ENCODE assay signal across 10 cellular contexts in the genomic region with DNA sequence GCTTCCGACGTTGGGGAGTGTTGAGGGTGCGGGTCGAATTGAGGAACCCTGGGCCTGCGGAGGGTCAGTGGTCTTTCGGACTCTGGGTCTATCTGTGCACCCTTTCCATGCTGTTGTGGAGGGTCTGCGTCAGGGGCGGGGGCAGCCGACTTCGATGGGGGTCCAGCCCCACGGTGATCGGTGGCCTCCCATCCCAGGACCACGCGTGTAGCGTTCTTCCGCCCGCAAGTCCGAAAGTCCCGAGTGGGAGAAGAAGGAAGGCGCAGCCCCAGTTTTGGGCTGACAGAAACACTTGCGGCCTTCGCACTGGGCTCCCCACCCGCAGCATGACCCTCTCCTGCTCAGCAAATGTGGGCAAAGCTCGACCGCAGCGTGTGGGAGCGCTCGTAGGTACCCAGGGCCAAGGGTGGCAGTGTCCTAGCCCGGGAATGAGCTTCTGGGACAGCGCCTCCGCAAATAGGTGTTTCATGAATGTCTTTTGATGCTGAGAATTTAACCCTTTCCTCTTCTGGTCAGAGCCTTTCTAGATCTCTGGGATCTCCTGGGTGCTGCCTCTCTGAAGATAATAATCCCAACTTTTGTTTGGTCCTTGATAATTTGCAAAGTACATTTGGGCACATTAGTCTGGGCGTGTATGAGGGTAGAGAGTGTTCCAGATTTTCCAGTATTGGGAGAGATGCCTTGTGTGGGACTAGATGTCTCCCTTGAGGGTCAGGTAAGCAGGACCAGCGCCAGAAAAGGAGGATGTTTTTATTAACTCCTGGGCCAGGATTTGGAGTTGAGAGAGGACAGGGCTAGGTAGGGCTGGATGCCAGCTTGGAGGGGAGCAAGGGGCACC. TPM values are rescaled to one million over a fixed set of nuclear protein-coding genes. Genes with fewer than 3 reads are reported as not detected.
DNase-seq lines count a peak whose midpoint lies in the region; ATAC-seq and TF ChIP-seq lines count a peak whose summit lies in the region.
"Had no signal": no experiment of that assay in that cellular context is flagged by ENCODE, and none has a peak within 500 bp of the region (broad histone marks: within the 10 kb centered on the region; RNA-seq: fewer than 3 reads in every experiment).

No MANE protein-coding gene starts in this region.

- H3K9me3 Mint-ChIP-seq in neural crest cell, result no peaks in the 10 kb centered on the region

- H3K27me3 ChIP-seq in DND-41 (ENCODE audit: insufficient read depth, low read length, poor library complexity) (peaks cover 71% of the 10 kb centered on the region), NT2/D1 (ENCODE audit: insufficient read depth, insufficient read length) (peaks cover 98% of the 10 kb centered on the region), duodenal mucosa (ENCODE audit: control insufficient read depth in 1 of 2, insufficient read depth in 2 of 2, low read length in 2 of 2) (peaks cover 17 to 36% of the 10 kb centered on the region in 2 donors)

- no peak overlapping the region for H3K27ac ChIP-seq in DND-41 (ENCODE audit: low read length)
- H3K27ac ChIP-seq in duodenal mucosa (ENCODE audit: low read depth, low read length), result no peak overlapping the region
- H3K27ac ChIP-seq: pancreas had no signal

- H3K4me3 Mint-ChIP-seq in neural crest cell, result peak overlapping the region; percentile 66

- H3K36me3 Mint-ChIP-seq in neural crest cell (ENCODE audit: low read depth), result no peaks in the 10 kb centered on the region

- H3K27ac Mint-ChIP-seq in neural crest cell (ENCODE audit: unreplicated experiment), result no peak overlapping the region

- H2AFZ ChIP-seq in DND-41 (ENCODE audit: low read depth, low read length), result no peak overlapping the region

- peaks cover 99% of the 10 kb centered on the region for H3K27me3 Mint-ChIP-seq in neural crest cell (ENCODE audit: low read depth)

- peak overlapping the region; percentile 62 for H3K4me2 ChIP-seq in DND-41 (ENCODE audit: insufficient read depth, low read length)

- H3K79me2 ChIP-seq in DND-41 (ENCODE audit: insufficient read depth, low read length), result no peaks in the 10 kb centered on the region

- DNase-seq in DND-41 (no peak), NT2/D1 (ENCODE audit: low read depth, low spot score) (no peak), neural crest cell (ENCODE audit: low read depth, low spot score) (no peak), AG08396 (ENCODE audit: low spot score) (no peak), SK-N-DZ (ENCODE audit: low spot score) (no peak)
- DNase-seq: activated gamma-delta T cell treated with Interleukin-2 at 50 U/mL for 16 hours had no signal

- TF ChIP-seq CTCF in DND-41 (IDR thresholded peaks at IDR 0.05; ENCODE audit: borderline replicate concordance, extremely low read depth, low read length, poor library complexity, severe bottlenecking) (no peak), neural crest cell (conservative IDR thresholded peaks at IDR 0.05) (no peak)

- H3K4me1 Mint-ChIP-seq in neural crest cell, result peaks cover 41% of the 10 kb centered on the region

- ATAC-seq in DND-41 (ENCODE audit: insufficient read depth, low read depth) (no peak), GM18861 (IDR thresholded peaks at IDR 0.05; ENCODE audit: unreplicated experiment) (no peak), HG03025 (IDR thresholded peaks at IDR 0.05; ENCODE audit: low FRiP score, unreplicated experiment) (no peak)

- H3K9ac ChIP-seq in DND-41 (ENCODE audit: low read depth, low read length), result peak overlapping the region; percentile 6; the same call in 1 of the 2 replicates
- H3K9ac ChIP-seq in NT2/D1 (ENCODE audit: insufficient read length, low read depth), result peak overlapping the region; percentile 32
- H3K9ac ChIP-seq in duodenal mucosa (ENCODE audit: low read depth in 1 of 2, low read length in 2 of 2), result no peak overlapping the region

- H3K4me1 ChIP-seq in DND-41 (ENCODE audit: insufficient read depth, low read length) (peaks cover 42% of the 10 kb centered on the region), NT2/D1 (ENCODE audit: insufficient read depth, insufficient read length) (peaks cover 13% of the 10 kb centered on the region), duodenal mucosa (ENCODE audit: control insufficient read depth in 1 of 2, insufficient read depth in 2 of 2, low read length in 2 of 2) (peaks cover 65 to 73% of the 10 kb centered on the region in 2 donors)

- peaks cover 49% of the 10 kb centered on the region for H4K20me1 ChIP-seq in DND-41 (ENCODE audit: insufficient read depth, low read length)

- no peaks in the 10 kb centered on the region for H3K36me3 ChIP-seq in DND-41 (ENCODE audit: insufficient read depth, low read length)
- H3K36me3 ChIP-seq in NT2/D1 (ENCODE audit: insufficient read depth, insufficient read length, low read length), result no peaks in the 10 kb centered on the region
- H3K36me3 ChIP-seq in duodenal mucosa (ENCODE audit: control insufficient read depth in 1 of 2, insufficient read depth in 2 of 2, low read length in 2 of 2), result no peaks in the 10 kb centered on the region
- H3K36me3 ChIP-seq: pancreas had no signal

- H3K4me3 ChIP-seq in DND-41 (ENCODE audit: low read depth in 1 of 2, low read length in 2 of 2) (peak overlapping the region in 1 of 2 experiments; percentile 41; a peak in 2 of 4 replicates), NT2/D1 (ENCODE audit: insufficient read length, low read depth) (peak overlapping the region; percentile 24), duodenal mucosa (ENCODE audit: low read depth in 1 of 2, low read length in 2 of 2) (peak overlapping the region; percentile 54 to 60)

- H3K9me3 ChIP-seq in DND-41 (ENCODE audit: insufficient read depth, low read length, severe bottlenecking) (no peaks in the 10 kb centered on the region), NT2/D1 (ENCODE audit: insufficient read depth, low read length) (no peaks in the 10 kb centered on the region), duodenal mucosa (ENCODE audit: control insufficient read depth in 1 of 2, low read length in 2 of 2) (no peaks in the 10 kb centered on the region)
- H3K9me3 ChIP-seq: pancreas had no signal

RNA-seq across cellular contexts. Expression of a gene that starts 2.3 kb away (rescaled TPM):
- total RNA-seq in neural crest cell, result 1.7 and 2.0 TPM in 2 replicates
- polyA plus RNA-seq in SK-N-DZ (2014; cell fraction: cytosol; rRNA removed), result 1.4 and 1.5 TPM in 2 replicates
- polyA plus RNA-seq in SK-N-DZ (2014; cell fraction: nucleus; rRNA removed), result 0.93 and 1.6 TPM in 2 replicates

RNA-seq across cellular contexts. Expression of a gene that starts 26.4 kb away (rescaled TPM):
- total RNA-seq in neural crest cell, result 6.7 and 6.8 TPM in 2 replicates
- polyA plus RNA-seq in SK-N-DZ (2014; cell fraction: cytosol; rRNA removed), result 8.0 and 8.1 TPM in 2 replicates
- 6.2 and 7.3 TPM in 2 replicates for polyA plus RNA-seq in SK-N-DZ (2014; cell fraction: nucleus; rRNA removed)

RNA-seq across cellular contexts. Expression of a gene that starts 32.6 kb away (rescaled TPM):
- 26.9 and 28.2 TPM in 2 replicates for total RNA-seq in neural crest cell
- 15.3 and 18.0 TPM in 2 replicates for polyA plus RNA-seq in SK-N-DZ (2014; cell fraction: cytosol; rRNA removed)
- 7.2 and 8.3 TPM in 2 replicates for polyA plus RNA-seq in SK-N-DZ (2014; cell fraction: nucleus; rRNA removed)

RNA-seq across cellular contexts. Expression of a gene that starts 52.8 kb away (rescaled TPM):
- total RNA-seq in neural crest cell, result 0.80 and 1.0 TPM in 2 replicates
- 0.29 and 1.1 TPM in 2 replicates for polyA plus RNA-seq in SK-N-DZ (2014; cell fraction: cytosol; rRNA removed)
- polyA plus RNA-seq in SK-N-DZ (2014; cell fraction: nucleus; rRNA removed), result 0.10 and 0.52 TPM in 2 replicates

Comparison
In these comparisons a context has a peak if more than half of its experiments do, and no peak if none do; other contexts are left out.
1. H3K9ac ChIP-seq: peak in DND-41 (single experiment) and NT2/D1 (single experiment); none in duodenal mucosa (0 of 2).